Comparison of ENCODE assay signal across 8 cellular contexts in genomic region chr3:113136071-113136470, GRCh38.
DNase-seq lines count a peak whose midpoint lies in the region; ATAC-seq and TF ChIP-seq lines count a peak whose summit lies in the region.

No MANE protein-coding gene starts in this region.

- TF ChIP-seq CTCF in AG09319 (IDR thresholded peaks at IDR 0.05; ENCODE audit: low read depth, low read length) = peak; percentile 40
- TF ChIP-seq CTCF in GM23338 (conservative IDR thresholded peaks at IDR 0.05; ENCODE audit: low read depth in 2 of 2) = peak; percentile 64 to 79
- TF ChIP-seq CTCF in VCaP (conservative IDR thresholded peaks at IDR 0.05) = peak; percentile 77

- no peak overlapping the region for H3K4me2 ChIP-seq in GM23338

- peaks cover 8% of the 10 kb centered on the region for H3K4me1 Mint-ChIP-seq in GM23338
- peaks cover 5% of the 10 kb centered on the region for H3K4me1 Mint-ChIP-seq in activated T-helper 2 cell treated with anti-CD3 and anti-CD28 coated beads, Interferon-gamma antibody, Interleukin-2, Interleukin-4, amounts not matched to agents 10 μg/mL and 5 μg/mL and 100 μg/mL, durations not matched to agents 14 hours and 24 hours and 36 hours (ENCODE audit: low read depth)

- no peak overlapping the region for H3K27ac ChIP-seq in GM23338 (ENCODE audit: low read depth)
- H3K27ac ChIP-seq in VCaP = no peak overlapping the region

- H3F3A ChIP-seq in GM23338 (replicated peaks; ENCODE audit: low read depth) = no peaks in the 10 kb centered on the region

- H3K27ac Mint-ChIP-seq in GM23338 = no peak overlapping the region
- no peak overlapping the region for H3K27ac Mint-ChIP-seq in activated T-helper 2 cell treated with anti-CD3 and anti-CD28 coated beads, Interferon-gamma antibody, Interleukin-2, Interleukin-4, amounts not matched to agents 10 μg/mL and 5 μg/mL and 100 μg/mL, durations not matched to agents 14 hours and 24 hours and 36 hours

- no peaks in the 10 kb centered on the region for H3K36me3 Mint-ChIP-seq in GM23338 (ENCODE audit: low read depth)
- no peaks in the 10 kb centered on the region for H3K36me3 Mint-ChIP-seq in activated T-helper 2 cell treated with anti-CD3 and anti-CD28 coated beads, Interferon-gamma antibody, Interleukin-2, Interleukin-4, amounts not matched to agents 10 μg/mL and 5 μg/mL and 100 μg/mL, durations not matched to agents 14 hours and 24 hours and 36 hours (ENCODE audit: low read depth)

- H3K27me3 ChIP-seq in GM23338 (ENCODE audit: insufficient read depth) = no peaks in the 10 kb centered on the region

- no peaks in the 10 kb centered on the region for H3K9me3 Mint-ChIP-seq in GM23338
- no peaks in the 10 kb centered on the region for H3K9me3 Mint-ChIP-seq in activated T-helper 2 cell treated with anti-CD3 and anti-CD28 coated beads, Interferon-gamma antibody, Interleukin-2, Interleukin-4, amounts not matched to agents 10 μg/mL and 5 μg/mL and 100 μg/mL, durations not matched to agents 14 hours and 24 hours and 36 hours

- H3K36me3 ChIP-seq in GM23338 (ENCODE audit: insufficient read depth) = no peaks in the 10 kb centered on the region

- no peaks in the 10 kb centered on the region for H3K79me2 ChIP-seq in GM23338 (replicated peaks; ENCODE audit: insufficient read depth)

- no peak overlapping the region for H3K4me3 ChIP-seq in GM23338

- no peaks in the 10 kb centered on the region for H3K4me1 ChIP-seq in GM23338 (ENCODE audit: insufficient read depth)

- DNase-seq in AG09319 (ENCODE audit: extremely low read depth, low read depth) = peak; percentile 15
- DNase-seq in GM23338 (ENCODE audit: low spot score) = peak; percentile 47
- peak; percentile 60 for DNase-seq in left kidney (ENCODE audit: low read depth, low spot score)
- DNase-seq in stimulated activated CD4-positive, alpha-beta T cell treated with anti-CD3 and anti-CD28 coated beads, Interleukin-2, amount 100 ng/mL, for 24 hours = no peak
- DNase-seq in activated T-helper 2 cell treated with anti-CD3 and anti-CD28 coated beads, Interferon-gamma antibody, Interleukin-2, Interleukin-4, amounts not matched to agents 10 μg/mL and 5 μg/mL and 100 μg/mL, durations not matched to agents 14 hours and 24 hours and 36 hours (ENCODE audit: low spot score) = no peak
- no peak for DNase-seq in GDM1 (lab: John Stamatoyannopoulos, UW)
- no peak for DNase-seq in stimulated activated naive CD4-positive, alpha-beta T cell treated with Interleukin-2 at 50 U/mL for 16 hours (lab: John Stamatoyannopoulos, UW)

- no peak overlapping the region for H2AFZ ChIP-seq in GM23338

- no peaks in the 10 kb centered on the region for H4K20me1 ChIP-seq in GM23338 (replicated peaks; ENCODE audit: insufficient read depth)

- H3K4me3 Mint-ChIP-seq in GM23338 = no peak overlapping the region
- H3K4me3 Mint-ChIP-seq in activated T-helper 2 cell treated with anti-CD3 and anti-CD28 coated beads, Interferon-gamma antibody, Interleukin-2, Interleukin-4, amounts not matched to agents 10 μg/mL and 5 μg/mL and 100 μg/mL, durations not matched to agents 14 hours and 24 hours and 36 hours (ENCODE audit: low read depth) = no peak overlapping the region

- intact Hi-C loops in activated T-helper 2 cell treated with anti-CD3 and anti-CD28 coated beads, Interferon-gamma antibody, Interleukin-2, Interleukin-4, amounts not matched to agents 10 μg/mL and 5 μg/mL and 100 μg/mL, durations not matched to agents 14 hours and 24 hours and 36 hours (cut with micrococcal nuclease) = loop anchor here (2.0 kb wide), 1 partner anchor 153 kb away; no protein-coding TSS in a partner anchor

- ATAC-seq in GM23338 = no peak; the same call in 1 of the 3 replicates

- H3K9me2 ChIP-seq in GM23338 (ENCODE audit: insufficient read depth) = no peaks in the 10 kb centered on the region

- peaks cover 1% of the 10 kb centered on the region for H3K27me3 Mint-ChIP-seq in GM23338 (ENCODE audit: insufficient read depth, low read depth, poor library complexity)
- H3K27me3 Mint-ChIP-seq in activated T-helper 2 cell treated with anti-CD3 and anti-CD28 coated beads, Interferon-gamma antibody, Interleukin-2, Interleukin-4, amounts not matched to agents 10 μg/mL and 5 μg/mL and 100 μg/mL, durations not matched to agents 14 hours and 24 hours and 36 hours (ENCODE audit: low read depth) = no peaks in the 10 kb centered on the region

TF ChIP-seq in GM23338, 12 proteins besides CTCF, POLR2A, EP300 and RAD21:
- TF ChIP-seq EZH2phosphoT487 (IDR thresholded peaks at IDR 0.05; ENCODE audit: unreplicated experiment) (no peak), ZNF331 (CRISPR knock-in tag; IDR thresholded peaks at IDR 0.05; ENCODE audit: low read depth) (no peak), ZNF462 (CRISPR knock-in tag; IDR thresholded peaks at IDR 0.05) (no peak), ZNF114 (CRISPR knock-in tag; IDR thresholded peaks at IDR 0.05) (no peak), CREB1 (CRISPR knock-in tag; IDR thresholded peaks at IDR 0.05; ENCODE audit: low read depth) (no peak), POLR2AphosphoS5 (IDR thresholded peaks at IDR 0.05; ENCODE audit: low read depth) (no peak), JUNB (IDR thresholded peaks at IDR 0.05; ENCODE audit: unreplicated experiment) (no peak)
TF ChIP-seq in GM23338: peak in this region for 0.

Comparison
In these comparisons a context has a peak if more than half of its experiments do, and no peak if none do; other contexts are left out.
1. DNase-seq: peak in AG09319 (single experiment), GM23338 (single experiment) and left kidney (single experiment); none in stimulated activated CD4-positive, alpha-beta T cell treated with anti-CD3 and anti-CD28 coated beads, Interleukin-2, amount 100 ng/mL, for 24 hours (0 of 2), activated T-helper 2 cell treated with anti-CD3 and anti-CD28 coated beads, Interferon-gamma antibody, Interleukin-2, Interleukin-4, amounts not matched to agents 10 μg/mL and 5 μg/mL and 100 μg/mL, durations not matched to agents 14 hours and 24 hours and 36 hours (single experiment), GDM1 (single experiment) and stimulated activated naive CD4-positive, alpha-beta T cell treated with Interleukin-2 at 50 U/mL for 16 hours (single experiment).
2. Peak in every context shown above with its lines, with median percentiles within 50 percentile points of each other: CTCF ChIP-seq.